ENCODE assay signal across 17 cellular contexts in genomic region chr2:20451761-20452499, GRCh38. TPM values are rescaled to one million over a fixed set of nuclear protein-coding genes. Genes with fewer than 3 reads are reported as not detected.
A peak's percentile ranks its signal among the peaks of the same experiment; 100 is the strongest.
DNase-seq lines count a peak whose midpoint lies in the region; ATAC-seq and TF ChIP-seq lines count a peak whose summit lies in the region.
"Had no signal": no experiment of that assay in that cellular context is flagged by ENCODE, and none has a peak within 500 bp of the region (broad histone marks: within the 10 kb centered on the region; RNA-seq: fewer than 3 reads in every experiment).

No MANE protein-coding gene starts in this region.

- H3K27ac ChIP-seq in colonic mucosa (peak overlapping the region; percentile 26), suprapubic skin (peak overlapping the region; percentile 99)
- H3K27ac ChIP-seq: BLaER1 treated with 17β-estradiol and CSF1 and Interleukin-3, amounts not matched to agents 10 nM and 100 nM; VCaP had no signal

- no peak overlapping the region for H3K27ac Mint-ChIP-seq in activated CD4-positive, alpha-beta memory T cell treated with anti-CD3 and anti-CD28 coated beads, Interleukin-2, amount 10 ng/mL, durations not matched to agents 7 days and 5 days
- H3K27ac Mint-ChIP-seq: activated naive CD4-positive, alpha-beta T cell treated with anti-CD3 and anti-CD28 coated beads, Interleukin-2, amount 50 U/mL, for 72 hours had no signal

- peak; percentile 6 for DNase-seq in activated CD4-positive, alpha-beta memory T cell treated with anti-CD3 and anti-CD28 coated beads, Interleukin-2, amount 10 ng/mL, durations not matched to agents 7 days and 5 days
- DNase-seq in colonic mucosa (no peak), mesenteric fat pad (ENCODE audit: low spot score) (peak; percentile 33), suprapubic skin (ENCODE audit: low spot score in 2 of 2) (peak; percentile 49 to 54), DMS153 treated with DMSO at 0.1 percent for 48 hours (lab: John Stamatoyannopoulos, UW; ENCODE audit: unreplicated experiment) (no peak)
- DNase-seq in stimulated activated CD4-positive, alpha-beta T cell treated with anti-CD3 and anti-CD28 coated beads, Interleukin-15, amount 100 ng/mL, for 24 hours = no peak
- DNase-seq: cortex of kidney, Kasumi-1, NCI-H1436 treated with DMSO at 0.1 percent for 48 hours had no signal

- ATAC-seq in GM19351 (IDR thresholded peaks at IDR 0.05; ENCODE audit: unreplicated experiment) = no peak
- ATAC-seq in HG03025 (IDR thresholded peaks at IDR 0.05; ENCODE audit: low FRiP score, unreplicated experiment) = no peak
- ATAC-seq: activated naive CD4-positive, alpha-beta T cell treated with anti-CD3 and anti-CD28 coated beads, Interleukin-2, amount 50 U/mL, for 72 hours; esophagus mucosa; SK-N-SH treated with all-trans-retinoic acid at 6 μM for 48 hours had no signal

- POLR2A ChIA-PET in activated CD4-positive, alpha-beta memory T cell treated with anti-CD3 and anti-CD28 coated beads, Interleukin-2, amount 10 ng/mL, durations not matched to agents 7 days and 5 days (lab: Charles Lee) = no interaction called here

- peaks cover 41% of the 10 kb centered on the region for H3K27me3 Mint-ChIP-seq in activated CD4-positive, alpha-beta memory T cell treated with anti-CD3 and anti-CD28 coated beads, Interleukin-2, amount 10 ng/mL, durations not matched to agents 7 days and 5 days

- H3K9me3 ChIP-seq in colonic mucosa = no peaks in the 10 kb centered on the region
- no peaks in the 10 kb centered on the region for H3K9me3 ChIP-seq in suprapubic skin
- H3K9me3 ChIP-seq: BLaER1 treated with 17β-estradiol and CSF1 and Interleukin-3, amounts not matched to agents 10 nM and 100 nM had no signal

- H3K27me3 ChIP-seq in colonic mucosa = no peaks in the 10 kb centered on the region
- no peaks in the 10 kb centered on the region for H3K27me3 ChIP-seq in suprapubic skin

- H3K9me3 Mint-ChIP-seq in activated CD4-positive, alpha-beta memory T cell treated with anti-CD3 and anti-CD28 coated beads, Interleukin-2, amount 10 ng/mL, durations not matched to agents 7 days and 5 days = no peaks in the 10 kb centered on the region
- H3K9me3 Mint-ChIP-seq: activated naive CD4-positive, alpha-beta T cell treated with anti-CD3 and anti-CD28 coated beads, Interleukin-2, amount 50 U/mL, for 72 hours had no signal

- no peaks in the 10 kb centered on the region for H3K4me1 ChIP-seq in colonic mucosa
- H3K4me1 ChIP-seq in suprapubic skin = peaks cover 39% of the 10 kb centered on the region

- H3K4me3 Mint-ChIP-seq in activated CD4-positive, alpha-beta memory T cell treated with anti-CD3 and anti-CD28 coated beads, Interleukin-2, amount 10 ng/mL, durations not matched to agents 7 days and 5 days = no peak overlapping the region

- no peak for TF ChIP-seq EP300 in suprapubic skin (IDR thresholded peaks at IDR 0.05)

- intact Hi-C loops in colonic mucosa (cut with DNase I) = no loop called here

- TF ChIP-seq CTCF in colonic mucosa (IDR thresholded peaks at IDR 0.05) = no peak
- TF ChIP-seq CTCF in suprapubic skin (IDR thresholded peaks at IDR 0.05) = no peak

- no peak overlapping the region for H3K9ac ChIP-seq in colonic mucosa (ENCODE audit: low read depth in 2 of 2, low read length in 2 of 2)
- H3K9ac ChIP-seq: BLaER1 treated with 17β-estradiol and CSF1 and Interleukin-3, amounts not matched to agents 10 nM and 100 nM had no signal

- no peaks in the 10 kb centered on the region for H3K36me3 Mint-ChIP-seq in activated CD4-positive, alpha-beta memory T cell treated with anti-CD3 and anti-CD28 coated beads, Interleukin-2, amount 10 ng/mL, durations not matched to agents 7 days and 5 days (ENCODE audit: low read depth)
- H3K36me3 Mint-ChIP-seq: activated naive CD4-positive, alpha-beta T cell treated with anti-CD3 and anti-CD28 coated beads, Interleukin-2, amount 50 U/mL, for 72 hours had no signal

- 84% methylated on average over 7 of the region's 7 CpGs for WGBS in suprapubic skin

- CTCF ChIA-PET in activated CD4-positive, alpha-beta memory T cell treated with anti-CD3 and anti-CD28 coated beads, Interleukin-2, amount 10 ng/mL, durations not matched to agents 7 days and 5 days (lab: Charles Lee) = interaction anchor here (0.6 to 2.7 kb wide), 4 partner anchors 12 to 575 kb away, joined by 3 to 13 read pairs (median 3); partner anchors contain the start of gene HS1BP3

- H3K36me3 ChIP-seq in colonic mucosa = no peaks in the 10 kb centered on the region
- H3K36me3 ChIP-seq in suprapubic skin = peaks cover 16% of the 10 kb centered on the region

- H3K4me3 ChIP-seq in colonic mucosa (no peak overlapping the region), suprapubic skin (no peak overlapping the region)
- H3K4me3 ChIP-seq: BLaER1 treated with 17β-estradiol and CSF1 and Interleukin-3, amounts not matched to agents 10 nM and 100 nM; lung had no signal

- TF ChIP-seq POLR2A in suprapubic skin (IDR thresholded peaks at IDR 0.05) = no peak

- peaks cover 6% of the 10 kb centered on the region for H3K4me1 Mint-ChIP-seq in activated CD4-positive, alpha-beta memory T cell treated with anti-CD3 and anti-CD28 coated beads, Interleukin-2, amount 10 ng/mL, durations not matched to agents 7 days and 5 days

RNA-seq across cellular contexts. Expression of gene RHOB, which starts 5.1 kb away (rescaled TPM):
- 10 to 100 TPM; 14.0 to 14.4 TPM for total RNA-seq in activated CD4-positive, alpha-beta memory T cell treated with anti-CD3 and anti-CD28 coated beads, Interleukin-2, amount 10 ng/mL, durations not matched to agents 7 days and 5 days
- total RNA-seq in colonic mucosa = 100 to 1,000 TPM in 1 of 2 donors, 10 to 100 TPM in 1; 77.5 to 165 TPM
- total RNA-seq in mesenteric fat pad = 677 TPM
- 100 to 1,000 TPM; 404 to 719 (median 568) TPM for total RNA-seq in suprapubic skin

Comparison
In these comparisons a context has a peak if more than half of its experiments do, and no peak if none do; other contexts are left out.
1. DNase-seq: peak in activated CD4-positive, alpha-beta memory T cell treated with anti-CD3 and anti-CD28 coated beads, Interleukin-2, amount 10 ng/mL, durations not matched to agents 7 days and 5 days (single experiment), mesenteric fat pad (single experiment) and suprapubic skin (2 of 2); none in colonic mucosa (single experiment), stimulated activated CD4-positive, alpha-beta T cell treated with anti-CD3 and anti-CD28 coated beads, Interleukin-15, amount 100 ng/mL, for 24 hours (single experiment) and DMS153 treated with DMSO at 0.1 percent for 48 hours (single experiment).
2. RNA of gene RHOB, which starts 5.1 kb away (total RNA-seq): 677 TPM in mesenteric fat pad (single experiment), 404 to 719 TPM in suprapubic skin and 77.5 to 165 TPM in colonic mucosa; 14.0 to 14.4 TPM in activated CD4-positive, alpha-beta memory T cell treated with anti-CD3 and anti-CD28 coated beads, Interleukin-2, amount 10 ng/mL, durations not matched to agents 7 days and 5 days; every median in the first group is over 4 times any median in the second.